In the genomic region with DNA sequence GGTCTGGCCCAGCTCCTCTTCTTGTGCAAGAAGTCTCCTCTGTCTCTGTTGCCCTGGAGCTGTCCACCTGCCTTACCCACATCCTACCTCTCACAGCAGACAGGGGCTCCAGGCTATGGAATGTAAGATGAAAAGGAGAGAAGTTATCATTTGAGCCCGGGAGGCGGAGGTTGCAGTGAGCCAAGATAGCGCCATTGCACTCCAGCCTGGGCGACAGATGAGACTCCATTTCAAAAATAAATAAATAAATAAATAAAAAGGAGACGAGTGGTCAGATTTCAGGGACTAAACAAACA, we compare ENCODE assay signal across 16 cellular contexts.
"Had no signal": no experiment of that assay in that cellular context is flagged by ENCODE, and none has a peak within 500 bp of the region (broad histone marks: within the 10 kb centered on the region; RNA-seq: fewer than 3 reads in every experiment).

No MANE protein-coding gene starts in this region.

- H3K4me3 Mint-ChIP-seq: activated CD4-positive, alpha-beta memory T cell treated with anti-CD3 and anti-CD28 coated beads, Interleukin-2, amount 10 ng/mL, durations not matched to agents 7 days and 5 days; activated CD4-positive, alpha-beta T cell treated with anti-CD3 and anti-CD28 coated beads for 36 hours; activated naive CD4-positive, alpha-beta T cell treated with anti-CD3 and anti-CD28 coated beads, Interleukin-2, amount 50 U/mL, for 24 hours; activated T-cell treated with anti-CD3 and anti-CD28 coated beads, Interleukin-2, amount 50 U/mL, for 4 hours; T-cell had no signal

- H3K27me3 Mint-ChIP-seq: T-cell had no signal

- H3K9ac ChIP-seq: parathyroid adenoma had no signal

- H3K4me1 ChIP-seq: parathyroid adenoma, tibial artery had no signal

- H3K9me3 Mint-ChIP-seq: activated CD4-positive, alpha-beta memory T cell treated with anti-CD3 and anti-CD28 coated beads, Interleukin-2, amount 10 ng/mL, durations not matched to agents 7 days and 5 days; activated naive CD4-positive, alpha-beta T cell treated with anti-CD3 and anti-CD28 coated beads, Interleukin-2, amount 50 U/mL, for 24 hours; activated T-cell treated with anti-CD3 and anti-CD28 coated beads, Interleukin-2, amount 50 U/mL, for 4 hours; T-cell had no signal

- H3K36me3 ChIP-seq: neutrophil, tibial artery had no signal

- H3K9me3 ChIP-seq: neutrophil, tibial artery had no signal

- H3K79me2 ChIP-seq: parathyroid adenoma had no signal

- H2AFZ ChIP-seq: parathyroid adenoma had no signal

- DNase-seq: activated CD4-positive, alpha-beta memory T cell treated with anti-CD3 and anti-CD28 coated beads, Interleukin-2, amount 10 ng/mL, durations not matched to agents 7 days and 5 days; activated CD4-positive, alpha-beta T cell treated with anti-CD3 and anti-CD28 coated beads for 36 hours; activated effector memory CD4-positive, alpha-beta T cell treated with anti-CD3 and anti-CD28 coated beads, Interleukin-2, amount 50 U/mL, for 16 hours; activated T-cell treated with anti-CD3 and anti-CD28 coated beads, Interleukin-2, amount 50 U/mL, for 4 hours; central memory CD4-positive, alpha-beta T cell; foreskin fibroblast; glutamatergic neuron; stimulated activated CD4-positive, alpha-beta T cell treated with anti-CD3 and anti-CD28 coated beads, Interleukin-4, amount 100 ng/mL, for 1 hour; stimulated activated naive CD4-positive, alpha-beta T cell; T-cell; T-helper 9 cell; tibial artery had no signal

- H3K4me3 ChIP-seq: coronary artery, tibial artery had no signal

- ATAC-seq: activated CD4-positive, alpha-beta T cell treated with anti-CD3 and anti-CD28 coated beads for 36 hours; activated T-cell treated with anti-CD3 and anti-CD28 coated beads, Interleukin-2, amount 50 U/mL, for 4 hours; T-cell had no signal

- H3K36me3 Mint-ChIP-seq: T-cell had no signal

- H3K27ac Mint-ChIP-seq: activated CD4-positive, alpha-beta memory T cell treated with anti-CD3 and anti-CD28 coated beads, Interleukin-2, amount 10 ng/mL, durations not matched to agents 7 days and 5 days; activated CD4-positive, alpha-beta T cell treated with anti-CD3 and anti-CD28 coated beads for 36 hours; activated naive CD4-positive, alpha-beta T cell treated with anti-CD3 and anti-CD28 coated beads, Interleukin-2, amount 50 U/mL, for 24 hours; T-cell had no signal

- H3K27me3 ChIP-seq: neutrophil, tibial artery had no signal

- H3K4me1 Mint-ChIP-seq: activated CD4-positive, alpha-beta T cell treated with anti-CD3 and anti-CD28 coated beads for 36 hours; T-cell had no signal

- H3K27ac ChIP-seq: coronary artery, neutrophil, parathyroid adenoma, tibial artery had no signal
